In genomic region chr14:100645986-100646314, GRCh38 we compare ENCODE assay signal across 1 cellular context.
TF ChIP-seq lines count a peak whose summit lies in the region.

No MANE protein-coding gene starts in this region.

TF ChIP-seq in HepG2, 621 proteins besides CTCF, POLR2A, EP300 and RAD21:
- TF ChIP-seq HNRNPL (IDR thresholded peaks at IDR 0.05; ENCODE audit: low read depth, low read length): no peak
- TF ChIP-seq ZNF747 (CRISPR knock-in tag; IDR thresholded peaks at IDR 0.05; ENCODE audit: borderline replicate concordance): 0 out of 2 replicates have a peak, but pooled peaks have one; percentile 9
- TF ChIP-seq IKZF4 (CRISPR knock-in tag; IDR thresholded peaks at IDR 0.05; ENCODE audit: borderline replicate concordance, low read depth, not compliant biosample characterization): no peak
- TF ChIP-seq, protein P1, sequence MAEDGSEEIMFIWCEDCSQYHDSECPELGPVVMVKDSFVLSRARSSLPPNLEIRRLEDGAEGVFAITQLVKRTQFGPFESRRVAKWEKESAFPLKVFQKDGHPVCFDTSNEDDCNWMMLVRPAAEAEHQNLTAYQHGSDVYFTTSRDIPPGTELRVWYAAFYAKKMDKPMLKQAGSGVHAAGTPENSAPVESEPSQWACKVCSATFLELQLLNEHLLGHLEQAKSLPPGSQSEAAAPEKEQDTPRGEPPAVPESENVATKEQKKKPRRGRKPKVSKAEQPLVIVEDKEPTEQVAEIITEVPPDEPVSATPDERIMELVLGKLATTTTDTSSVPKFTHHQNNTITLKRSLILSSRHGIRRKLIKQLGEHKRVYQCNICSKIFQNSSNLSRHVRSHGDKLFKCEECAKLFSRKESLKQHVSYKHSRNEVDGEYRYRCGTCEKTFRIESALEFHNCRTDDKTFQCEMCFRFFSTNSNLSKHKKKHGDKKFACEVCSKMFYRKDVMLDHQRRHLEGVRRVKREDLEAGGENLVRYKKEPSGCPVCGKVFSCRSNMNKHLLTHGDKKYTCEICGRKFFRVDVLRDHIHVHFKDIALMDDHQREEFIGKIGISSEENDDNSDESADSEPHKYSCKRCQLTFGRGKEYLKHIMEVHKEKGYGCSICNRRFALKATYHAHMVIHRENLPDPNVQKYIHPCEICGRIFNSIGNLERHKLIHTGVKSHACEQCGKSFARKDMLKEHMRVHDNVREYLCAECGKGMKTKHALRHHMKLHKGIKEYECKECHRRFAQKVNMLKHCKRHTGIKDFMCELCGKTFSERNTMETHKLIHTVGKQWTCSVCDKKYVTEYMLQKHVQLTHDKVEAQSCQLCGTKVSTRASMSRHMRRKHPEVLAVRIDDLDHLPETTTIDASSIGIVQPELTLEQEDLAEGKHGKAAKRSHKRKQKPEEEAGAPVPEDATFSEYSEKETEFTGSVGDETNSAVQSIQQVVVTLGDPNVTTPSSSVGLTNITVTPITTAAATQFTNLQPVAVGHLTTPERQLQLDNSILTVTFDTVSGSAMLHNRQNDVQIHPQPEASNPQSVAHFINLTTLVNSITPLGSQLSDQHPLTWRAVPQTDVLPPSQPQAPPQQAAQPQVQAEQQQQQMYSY (CRISPR knock-in tag; IDR thresholded peaks at IDR 0.05): no peak
- 0 out of 2 replicates have a peak, but pooled peaks have one; percentile 21 for TF ChIP-seq ZNF343 (CRISPR knock-in tag; IDR thresholded peaks at IDR 0.05)
- TF ChIP-seq MXI1 (IDR thresholded peaks at IDR 0.05; ENCODE audit: borderline replicate concordance, low read depth, low read length): no peak
- no peak for TF ChIP-seq GABPB1 (CRISPR knock-in tag; IDR thresholded peaks at IDR 0.05)
